29 cellular contexts compared by ENCODE assay signal in the genomic region with DNA sequence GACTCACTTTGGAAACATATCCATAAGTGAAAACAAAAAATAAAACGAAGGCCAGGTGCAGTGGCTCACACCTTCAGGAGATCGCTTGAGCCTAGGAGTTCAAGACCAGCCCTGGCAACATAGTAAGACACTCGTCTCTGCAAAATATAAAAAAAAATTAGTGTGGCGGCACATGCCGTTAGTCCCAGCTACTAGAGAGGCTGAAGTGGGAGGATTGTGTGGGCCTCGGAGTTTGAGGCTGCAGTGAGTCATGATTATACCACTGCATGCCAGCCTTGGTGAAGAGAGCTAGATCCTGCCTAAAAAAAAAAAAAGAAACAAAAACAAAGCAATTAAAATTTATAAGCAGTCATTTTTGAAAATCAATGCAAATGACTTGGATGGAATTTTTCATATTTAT. TPM values are rescaled to one million over a fixed set of nuclear protein-coding genes. Genes with fewer than 3 reads are reported as not detected.
"Had no signal": no experiment of that assay in that cellular context is flagged by ENCODE, and none has a peak within 500 bp of the region (broad histone marks: within the 10 kb centered on the region; RNA-seq: fewer than 3 reads in every experiment).

No MANE protein-coding gene starts in this region.

- ATAC-seq: activated CD4-positive, alpha-beta T cell treated with anti-CD3 and anti-CD28 coated beads for 36 hours; activated CD8-positive, alpha-beta memory T cell treated with anti-CD3 and anti-CD28 coated beads, Interleukin-2, amount 10 ng/mL, durations not matched to agents 7 days and 5 days; activated CD8-positive, alpha-beta T cell treated with anti-CD3 and anti-CD28 coated beads, Interleukin-2, amount 10 ng/mL, durations not matched to agents 7 days and 5 days; activated naive CD8-positive, alpha-beta T cell treated with anti-CD3 and anti-CD28 coated beads, Interleukin-2, amount 50 U/mL, for 24 hours; esophagus mucosa had no signal

- H3K4me3 ChIP-seq: ascending aorta, coronary artery, dorsolateral prefrontal cortex had no signal

- DNase-seq: activated CD4-positive, alpha-beta memory T cell treated with anti-CD3 and anti-CD28 coated beads for 36 hours; activated CD4-positive, alpha-beta T cell treated with anti-CD3 and anti-CD28 coated beads for 36 hours; activated CD4-positive, alpha-beta T cell treated with anti-CD3 and anti-CD28 coated beads, Interleukin-2, amount 10 ng/mL, durations not matched to agents 24 days and 14 days; activated CD4-positive, CD25-positive, alpha-beta regulatory T cell; activated CD4-positive, CD25-positive, alpha-beta regulatory T cell treated with anti-CD3 and anti-CD28 coated beads, Interleukin-2, amount 50 U/mL, for 72 hours; activated CD8-positive, alpha-beta memory T cell treated with anti-CD3 and anti-CD28 coated beads, Interleukin-2, amount 10 ng/mL, durations not matched to agents 7 days and 5 days; activated CD8-positive, alpha-beta memory T cell treated with anti-CD3 and anti-CD28 coated beads, Interleukin-2, amount 50 U/mL, for 4 hours; activated CD8-positive, alpha-beta T cell treated with anti-CD3 and anti-CD28 coated beads, Interleukin-2, amount 10 ng/mL, durations not matched to agents 7 days and 5 days; activated effector memory CD4-positive, alpha-beta T cell treated with anti-CD3 and anti-CD28 coated beads, Interleukin-2, amount 50 U/mL, for 16 hours; activated naive CD4-positive, alpha-beta T cell treated with anti-CD3 and anti-CD28 coated beads for 36 hours; activated naive CD8-positive, alpha-beta T cell treated with anti-CD3 and anti-CD28 coated beads for 36 hours; activated naive CD8-positive, alpha-beta T cell treated with anti-CD3 and anti-CD28 coated beads, Interleukin-2, amount 50 U/mL, for 24 hours; activated T-cell treated with anti-CD3 and anti-CD28 coated beads, Interleukin-2, amount 50 U/mL, for 1 hour; activated T-cell treated with anti-CD3 and anti-CD28 coated beads, Interleukin-2, amount 50 U/mL, for 48 hours; dorsolateral prefrontal cortex; effector memory CD4-positive, alpha-beta T cell; endodermal cell; foreskin fibroblast; hippocampal formation had no signal

- H3K27me3 ChIP-seq: ascending aorta, dorsolateral prefrontal cortex had no signal

- H3K36me3 ChIP-seq: ascending aorta had no signal

- H3K27ac ChIP-seq: ascending aorta, coronary artery, dorsolateral prefrontal cortex had no signal

- FAIRE-seq: bronchial epithelial cell had no signal

- H3K4me1 ChIP-seq: ascending aorta had no signal

- H3K9me3 ChIP-seq: ascending aorta had no signal

RNA-seq across cellular contexts. Expression of gene NANOGP8, which starts 54.7 kb away (rescaled TPM):
- total RNA-seq: activated CD4-positive, alpha-beta memory T cell treated with anti-CD3 and anti-CD28 coated beads for 36 hours; activated CD4-positive, alpha-beta T cell treated with anti-CD3 and anti-CD28 coated beads for 36 hours; activated CD4-positive, alpha-beta T cell treated with anti-CD3 and anti-CD28 coated beads, Interleukin-2, amount 10 ng/mL, durations not matched to agents 24 days and 14 days; activated CD8-positive, alpha-beta memory T cell treated with anti-CD3 and anti-CD28 coated beads for 36 hours; activated CD8-positive, alpha-beta memory T cell treated with anti-CD3 and anti-CD28 coated beads, Interleukin-2, amount 10 ng/mL, durations not matched to agents 7 days and 5 days; activated CD8-positive, alpha-beta T cell treated with anti-CD3 and anti-CD28 coated beads, Interleukin-2, amount 10 ng/mL, durations not matched to agents 7 days and 5 days; activated naive CD4-positive, alpha-beta T cell treated with anti-CD3 and anti-CD28 coated beads for 36 hours; activated naive CD8-positive, alpha-beta T cell treated with anti-CD3 and anti-CD28 coated beads for 36 hours; activated T-helper 1 cell treated with anti-CD3 and anti-CD28 coated beads, Interleukin-12 subunit alpha, Interleukin-12 subunit beta, Interleukin-2, Interleukin-4 antibody, amounts not matched to agents 30 ng/mL and 10 ng/mL and 1 ng/mL, durations not matched to agents 14 hours and 24 hours and 36 hours; activated T-helper 2 cell treated with anti-CD3 and anti-CD28 coated beads, Interferon-gamma antibody, Interleukin-2, Interleukin-4, amounts not matched to agents 10 μg/mL and 5 μg/mL and 100 μg/mL, durations not matched to agents 14 hours and 24 hours and 36 hours; ascending aorta; bronchial epithelial cell; cardiac septum; epithelial cell of proximal tubule; frontal cortex had no signal
